Comparison of ENCODE assay signal across 14 cellular contexts in genomic region chr2:234411793-234412192, GRCh38.
DNase-seq lines count a peak whose midpoint lies in the region; ATAC-seq and TF ChIP-seq lines count a peak whose summit lies in the region.
"Had no signal": no experiment of that assay in that cellular context is flagged by ENCODE, and none has a peak within 500 bp of the region (broad histone marks: within the 10 kb centered on the region; RNA-seq: fewer than 3 reads in every experiment).

No MANE protein-coding gene starts in this region.

- no peak overlapping the region for H3K4me3 Mint-ChIP-seq in naive thymus-derived CD4-positive, alpha-beta T cell
- H3K4me3 Mint-ChIP-seq: natural killer cell treated with Interleukin-12 subunit alpha and Interleukin-12 subunit beta and Interleukin-15 and Interleukin-18, amount 100 ng/mL, for 72 hours; stimulated activated naive CD8-positive, alpha-beta T cell treated with anti-CD3 and anti-CD28 coated beads, Interleukin-15, Interleukin-2, amounts not matched to agents 100 ng/mL and 50 ng/mL, for 24 hours had no signal

- intact Hi-C loops in naive thymus-derived CD4-positive, alpha-beta T cell (cut with micrococcal nuclease), result no loop called here

- H3K79me2 ChIP-seq in GM23248 (ENCODE audit: insufficient read depth), result no peaks in the 10 kb centered on the region

- peaks cover 0 to 5% (median 1%) of the 10 kb centered on the region in 11 donors for H3K9me3 Mint-ChIP-seq in naive thymus-derived CD4-positive, alpha-beta T cell
- H3K9me3 Mint-ChIP-seq: stimulated activated naive CD8-positive, alpha-beta T cell treated with anti-CD3 and anti-CD28 coated beads, Interleukin-15, Interleukin-2, amounts not matched to agents 100 ng/mL and 50 ng/mL, for 24 hours had no signal

- H3K4me1 ChIP-seq in GM23248 (ENCODE audit: insufficient read depth), result peaks cover 17% of the 10 kb centered on the region
- H3K4me1 ChIP-seq in naive thymus-derived CD4-positive, alpha-beta T cell (ENCODE audit: control insufficient read depth in 2 of 2, insufficient read depth in 2 of 2, low read length in 2 of 2), result peaks cover 0 to 10% of the 10 kb centered on the region in 2 donors

- no peaks in the 10 kb centered on the region for H3K9me2 ChIP-seq in GM23248 (ENCODE audit: insufficient read depth)

- H3K4me2 ChIP-seq in GM23248 (ENCODE audit: unreplicated experiment), result no peak overlapping the region

- no peaks in the 10 kb centered on the region for H3K27me3 Mint-ChIP-seq in naive thymus-derived CD4-positive, alpha-beta T cell
- H3K27me3 Mint-ChIP-seq: natural killer cell treated with Interleukin-12 subunit alpha and Interleukin-12 subunit beta and Interleukin-15 and Interleukin-18, amount 100 ng/mL, for 72 hours; stimulated activated naive CD8-positive, alpha-beta T cell treated with anti-CD3 and anti-CD28 coated beads, Interleukin-15, Interleukin-2, amounts not matched to agents 100 ng/mL and 50 ng/mL, for 24 hours had no signal

- H3F3A ChIP-seq in GM23248 (ENCODE audit: insufficient read depth), result peaks cover 15% of the 10 kb centered on the region

- H3K36me3 Mint-ChIP-seq in naive thymus-derived CD4-positive, alpha-beta T cell, result peaks cover 0 to 17% (median 0%) of the 10 kb centered on the region in 5 donors
- H3K36me3 Mint-ChIP-seq: natural killer cell treated with Interleukin-12 subunit alpha and Interleukin-12 subunit beta and Interleukin-15 and Interleukin-18, amount 100 ng/mL, for 72 hours had no signal

- H3K4me3 ChIP-seq in GM23248, result no peak overlapping the region
- no peak overlapping the region for H3K4me3 ChIP-seq in naive thymus-derived CD4-positive, alpha-beta T cell (ENCODE audit: low read length)
- H3K4me3 ChIP-seq: SK-N-MC had no signal

- ATAC-seq in GM18909 (IDR thresholded peaks at IDR 0.05; ENCODE audit: poor library complexity, unreplicated experiment) (peak; percentile 85), HG03342 (IDR thresholded peaks at IDR 0.05; ENCODE audit: unreplicated experiment) (peak; percentile 85)
- no peak for ATAC-seq in naive thymus-derived CD4-positive, alpha-beta T cell
- ATAC-seq: natural killer cell treated with Interleukin-12 subunit alpha and Interleukin-12 subunit beta and Interleukin-15 and Interleukin-18, amount 100 ng/mL, for 72 hours had no signal

- DNase-seq in GM23248 (no peak), erythroblast (lab: John Stamatoyannopoulos, UW) (no peak), hepatic stellate cell (ENCODE audit: low spot score) (no peak)
- DNase-seq in naive thymus-derived CD4-positive, alpha-beta T cell, result no peak
- DNase-seq in activated naive CD4-positive, alpha-beta T cell treated with anti-CD3 and anti-CD28 coated beads, Interleukin-2, amount 50 U/mL, for 16 hours, result no peak
- no peak for DNase-seq in stimulated activated CD4-positive, alpha-beta T cell treated with anti-CD3 and anti-CD28 coated beads, Interleukin-1b, Interleukin-23, amount 100 ng/mL, for 48 hours
- DNase-seq: amniotic stem cell; NCI-H2171; stimulated activated CD4-positive, alpha-beta T cell treated with anti-CD3 and anti-CD28 coated beads, Interleukin-15, amount 100 ng/mL, for 24 hours had no signal

- in situ Hi-C loops in GM23248 (cut with MboI), result no loop called here

- H3K27me3 ChIP-seq in GM23248 (replicated peaks; ENCODE audit: insufficient read depth), result no peaks in the 10 kb centered on the region
- no peaks in the 10 kb centered on the region for H3K27me3 ChIP-seq in naive thymus-derived CD4-positive, alpha-beta T cell (ENCODE audit: control insufficient read depth in 2 of 2, insufficient read depth in 2 of 2, low read length in 2 of 2)

- H3K36me3 ChIP-seq in GM23248 (ENCODE audit: low read depth), result no peaks in the 10 kb centered on the region
- H3K36me3 ChIP-seq in naive thymus-derived CD4-positive, alpha-beta T cell (ENCODE audit: control insufficient read depth in 2 of 3, insufficient read depth in 3 of 3, low read length in 3 of 3), result no peaks in the 10 kb centered on the region

- CTCF ChIA-PET in naive thymus-derived CD4-positive, alpha-beta T cell (lab: Charles Lee), result interaction anchor here (0.6 to 1.5 kb wide), 5 partner anchors 9 to 176 kb away, joined by 3 to 6 read pairs (median 4); no protein-coding TSS in a partner anchor

- H3K27ac ChIP-seq in GM23248, result 0 out of 2 replicates have a peak overlapping the region, but pooled peaks have one; percentile 57
- H3K27ac ChIP-seq in naive thymus-derived CD4-positive, alpha-beta T cell (ENCODE audit: low read depth, low read length), result no peak overlapping the region
- H3K27ac ChIP-seq: SK-N-MC had no signal

- H3K9me3 ChIP-seq in GM23248 (ENCODE audit: low read depth), result no peaks in the 10 kb centered on the region
- no peaks in the 10 kb centered on the region for H3K9me3 ChIP-seq in naive thymus-derived CD4-positive, alpha-beta T cell (ENCODE audit: control insufficient read depth in 2 of 3, low read length in 3 of 3)

- POLR2A ChIA-PET in naive thymus-derived CD4-positive, alpha-beta T cell (lab: Charles Lee), result interaction anchor here (0.8 to 4.1 kb wide), 10 partner anchors 8 to 119 kb away, joined by 3 to 33 read pairs (median 4); no protein-coding TSS in a partner anchor

- peak overlapping the region in 5 of 9 donors; percentile 8 to 84 (median 20) for H3K27ac Mint-ChIP-seq in naive thymus-derived CD4-positive, alpha-beta T cell
- H3K27ac Mint-ChIP-seq: stimulated activated naive CD8-positive, alpha-beta T cell treated with anti-CD3 and anti-CD28 coated beads, Interleukin-15, Interleukin-2, amounts not matched to agents 100 ng/mL and 50 ng/mL, for 24 hours had no signal

- no peak for TF ChIP-seq POLR2A in erythroblast (IDR thresholded peaks at IDR 0.05; ENCODE audit: low read length)

- H3K9ac ChIP-seq in GM23248, result no peak overlapping the region

- peaks cover 17 to 52% (median 42%) of the 10 kb centered on the region in 7 donors for H3K4me1 Mint-ChIP-seq in naive thymus-derived CD4-positive, alpha-beta T cell

- H4K20me1 ChIP-seq in GM23248 (ENCODE audit: insufficient read depth), result no peaks in the 10 kb centered on the region

- H2AFZ ChIP-seq in GM23248, result no peak overlapping the region

- 89 to 92% methylated on average over 4 of the region's 4 CpGs for WGBS in GM23248 (ENCODE audit: low coverage in 1 of 2, low lambda C conversion rate in 2 of 2, missing lambda C conversion rate in 2 of 2), 2 experiments
